Comparison of ENCODE assay signal across 1 cellular context in genomic region chr17:37134050-37134449, GRCh38.
TF ChIP-seq lines count a peak whose summit lies in the region.

No MANE protein-coding gene starts in this region.

TF ChIP-seq in HepG2, 621 proteins besides CTCF, POLR2A, EP300 and RAD21 (continued from another document):
- TF ChIP-seq ZHX2 (IDR thresholded peaks at IDR 0.05; ENCODE audit: low read depth) (no peak), ZHX2 (CRISPR knock-in tag; IDR thresholded peaks at IDR 0.05; ENCODE audit: borderline replicate concordance) (no peak)
